Comparison of ENCODE assay signal across 24 cellular contexts in genomic region chr11:44997566-44997965, GRCh38.
"Had no signal": no experiment of that assay in that cellular context is flagged by ENCODE, and none has a peak within 500 bp of the region (broad histone marks: within the 10 kb centered on the region; RNA-seq: fewer than 3 reads in every experiment).

No MANE protein-coding gene starts in this region.

- H3K36me3 ChIP-seq: gastroesophageal sphincter, heart left ventricle, spleen, thyroid gland, upper lobe of right lung had no signal

- H3K36me3 Mint-ChIP-seq: memory B cell, naive B cell had no signal

- H3K4me1 ChIP-seq: thyroid gland, upper lobe of right lung had no signal

- H3K27ac Mint-ChIP-seq: activated CD8-positive, alpha-beta T cell treated with anti-CD3 and anti-CD28 coated beads, Interleukin-2, amount 10 ng/mL, durations not matched to agents 7 days and 5 days; activated T-helper 1 cell treated with anti-CD3 and anti-CD28 coated beads, Interleukin-12 subunit alpha, Interleukin-12 subunit beta, Interleukin-2, Interleukin-4 antibody, amounts not matched to agents 30 ng/mL and 10 ng/mL and 1 ng/mL, durations not matched to agents 14 hours and 24 hours and 36 hours; effector memory CD8-positive, alpha-beta T cell; memory B cell; stimulated activated naive CD8-positive, alpha-beta T cell treated with anti-CD3 and anti-CD28 coated beads, Interleukin-15, Interleukin-2, amounts not matched to agents 100 ng/mL and 50 ng/mL, for 24 hours had no signal

- H3K4me3 ChIP-seq: gastroesophageal sphincter, heart left ventricle, spleen, thyroid gland, upper lobe of right lung had no signal

- H3K4me3 Mint-ChIP-seq: activated CD8-positive, alpha-beta T cell treated with anti-CD3 and anti-CD28 coated beads, Interleukin-2, amount 10 ng/mL, durations not matched to agents 7 days and 5 days; activated T-helper 1 cell treated with anti-CD3 and anti-CD28 coated beads, Interleukin-12 subunit alpha, Interleukin-12 subunit beta, Interleukin-2, Interleukin-4 antibody, amounts not matched to agents 30 ng/mL and 10 ng/mL and 1 ng/mL, durations not matched to agents 14 hours and 24 hours and 36 hours; effector memory CD8-positive, alpha-beta T cell; memory B cell; naive B cell; stimulated activated naive CD8-positive, alpha-beta T cell treated with anti-CD3 and anti-CD28 coated beads, Interleukin-15, Interleukin-2, amounts not matched to agents 100 ng/mL and 50 ng/mL, for 24 hours had no signal

- H3K27me3 Mint-ChIP-seq: stimulated activated naive CD8-positive, alpha-beta T cell treated with anti-CD3 and anti-CD28 coated beads, Interleukin-15, Interleukin-2, amounts not matched to agents 100 ng/mL and 50 ng/mL, for 24 hours had no signal

- H3K27ac ChIP-seq: gastroesophageal sphincter, heart left ventricle, spleen, thyroid gland, upper lobe of right lung had no signal

- H3K9me3 ChIP-seq: gastroesophageal sphincter, heart left ventricle, spleen, thyroid gland, upper lobe of right lung had no signal

- H3K9me3 Mint-ChIP-seq: activated T-helper 1 cell treated with anti-CD3 and anti-CD28 coated beads, Interleukin-12 subunit alpha, Interleukin-12 subunit beta, Interleukin-2, Interleukin-4 antibody, amounts not matched to agents 30 ng/mL and 10 ng/mL and 1 ng/mL, durations not matched to agents 14 hours and 24 hours and 36 hours; effector memory CD8-positive, alpha-beta T cell; memory B cell; stimulated activated naive CD8-positive, alpha-beta T cell treated with anti-CD3 and anti-CD28 coated beads, Interleukin-15, Interleukin-2, amounts not matched to agents 100 ng/mL and 50 ng/mL, for 24 hours had no signal

- DNase-seq: activated CD4-positive, alpha-beta T cell treated with anti-CD3 and anti-CD28 coated beads, Interleukin-2, amount 50 U/mL, for 1 hour; activated CD8-positive, alpha-beta T cell treated with anti-CD3 and anti-CD28 coated beads, Interleukin-2, amount 10 ng/mL, durations not matched to agents 7 days and 5 days; activated gamma-delta T cell; activated naive CD4-positive, alpha-beta T cell treated with anti-CD3 and anti-CD28 coated beads, Interleukin-2, amount 50 U/mL, for 16 hours; central memory CD4-positive, alpha-beta T cell; effector memory CD8-positive, alpha-beta T cell; heart left ventricle; naive B cell; occipital lobe; posterior cingulate gyrus; retina; spleen; stimulated activated CD4-positive, alpha-beta T cell treated with anti-CD3 and anti-CD28 coated beads, Interleukin-4, amount 100 ng/mL, for 24 hours; substantia nigra; T-helper 2 cell; thyroid gland; upper lobe of right lung had no signal

- FAIRE-seq: colon, islet of Langerhans had no signal

- ATAC-seq: activated CD4-positive, CD25-positive, alpha-beta regulatory T cell treated with anti-CD3 and anti-CD28 coated beads, Interleukin-2, amount 50 U/mL, for 24 hours; activated CD8-positive, alpha-beta T cell treated with anti-CD3 and anti-CD28 coated beads, Interleukin-2, amount 10 ng/mL, durations not matched to agents 7 days and 5 days; effector memory CD8-positive, alpha-beta T cell; gastroesophageal sphincter; upper lobe of right lung had no signal

- H3K27me3 ChIP-seq: gastroesophageal sphincter, heart left ventricle, spleen, thyroid gland, upper lobe of right lung had no signal
